In genomic region chr10:14837756-14838581, GRCh38 we compare ENCODE assay signal across 8 cellular contexts. TPM values are rescaled to one million over a fixed set of nuclear protein-coding genes. Genes with fewer than 3 reads are reported as not detected.
DNase-seq lines count a peak whose midpoint lies in the region; ATAC-seq and TF ChIP-seq lines count a peak whose summit lies in the region.

Gene CDNF (minus strand): TSS chr10:14838037. CDS start chr10:14837946, 91 bp downstream.
A gene with protein sequence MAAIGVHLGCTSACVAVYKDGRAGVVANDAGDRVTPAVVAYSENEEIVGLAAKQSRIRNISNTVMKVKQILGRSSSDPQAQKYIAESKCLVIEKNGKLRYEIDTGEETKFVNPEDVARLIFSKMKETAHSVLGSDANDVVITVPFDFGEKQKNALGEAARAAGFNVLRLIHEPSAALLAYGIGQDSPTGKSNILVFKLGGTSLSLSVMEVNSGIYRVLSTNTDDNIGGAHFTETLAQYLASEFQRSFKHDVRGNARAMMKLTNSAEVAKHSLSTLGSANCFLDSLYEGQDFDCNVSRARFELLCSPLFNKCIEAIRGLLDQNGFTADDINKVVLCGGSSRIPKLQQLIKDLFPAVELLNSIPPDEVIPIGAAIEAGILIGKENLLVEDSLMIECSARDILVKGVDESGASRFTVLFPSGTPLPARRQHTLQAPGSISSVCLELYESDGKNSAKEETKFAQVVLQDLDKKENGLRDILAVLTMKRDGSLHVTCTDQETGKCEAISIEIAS (plus strand): TSS chr10:14838306. CDS start chr10:14838403, 97 bp downstream.
Gene MSANTD7 (plus strand): TSS chr10:14838306. CDS start chr10:14842285, 3,979 bp downstream.

- intact Hi-C loops in mammary epithelial cell (cut with micrococcal nuclease), result loop anchor here (1.0 to 2.0 kb wide), 3 partner anchors 40 to 301 kb away; partner anchors contain the start of gene SUV39H2

- H3K4me3 ChIP-seq in WERI-Rb-1 (ENCODE audit: low read depth, low read length) (peak within 1 kb of the TSS; percentile 96), mammary epithelial cell (replicated peaks in 1 of 3; ENCODE audit: insufficient read depth in 1 of 3, low read depth in 2 of 3, low read length in 3 of 3) (peak within 1 kb of the TSS; percentile 72 to 90 (median 81)), iPS-18c (ENCODE audit: insufficient read depth, low read depth, low read length) (peak within 1 kb of the TSS; percentile 83), skeletal muscle tissue (ENCODE audit: low read length in 3 of 3) (peak within 1 kb of the TSS; percentile 85 to 98 (median 92))

- dilution Hi-C loops in mammary epithelial cell (cut with HindIII; ENCODE audit: low sequenced_read_pairs), result no loop called here

- in situ Hi-C loops in ACHN (cut with HindIII; ENCODE audit: low pct_ligation_motif_present, low pct_unique_long_range_greater_than_20kb, low sequenced_read_pairs) (no loop called here), mammary epithelial cell (cut with MboI; ENCODE audit: low sequenced_read_pairs in 2 of 2) (no loop called here)

- BruUV-seq in mammary epithelial cell (replicated peaks; lab: Mats Ljungman, UMichigan), result no TSS peak

- peak within 1 kb of the TSS; percentile 96 for H2AFZ ChIP-seq in mammary epithelial cell (ENCODE audit: low read depth, low read length)

- H3K27ac ChIP-seq in WERI-Rb-1 (peak within 1 kb of the TSS; percentile 94), mammary epithelial cell (ENCODE audit: insufficient read depth, low read depth, low read length) (peak within 1 kb of the TSS; percentile 90), skeletal muscle tissue (ENCODE audit: low read depth, low read length) (peak within 1 kb of the TSS; percentile 99)

- H3K4me2 ChIP-seq in mammary epithelial cell (ENCODE audit: insufficient read depth, low read depth, low read length), result peak within 1 kb of the TSS; percentile 97

- WGBS in mammary epithelial cell (ENCODE audit: low coverage, missing lambda C conversion rate), result 2% methylated on average over 19 of the region's 72 CpGs

- peaks cover 48% of the 10 kb centered on the region for H3K79me2 ChIP-seq in mammary epithelial cell (ENCODE audit: insufficient read depth, low read length)

- H3K27me3 ChIP-seq in WERI-Rb-1 (ENCODE audit: insufficient read depth, low read depth, severe bottlenecking) (no peaks in the 10 kb centered on the region), mammary epithelial cell (ENCODE audit: insufficient read depth, low read length) (no peaks in the 10 kb centered on the region), skeletal muscle tissue (ENCODE audit: control insufficient read depth in 3 of 3, insufficient read depth in 3 of 3, low read length in 3 of 3) (no peaks in the 10 kb centered on the region)

- peak; percentile 99 for DNase-seq in ACHN
- peak; percentile 99 for DNase-seq in NCI-H2227 (lab: John Stamatoyannopoulos, UW; ENCODE audit: unreplicated experiment)
- DNase-seq in WERI-Rb-1, result peak; percentile 95
- DNase-seq in mammary epithelial cell, result peak; percentile 99

- CTCF ChIA-PET in mammary epithelial cell (lab: Charles Lee; ENCODE audit: low non-redundant PET), result interaction anchor here (0.5 to 0.7 kb wide), 3 partner anchors 132 to 1979 kb away, joined by 3 to 4 read pairs (median 4); partner anchors contain the start of gene RSU1

- no peaks in the 10 kb centered on the region for H3K9me3 ChIP-seq in WERI-Rb-1 (ENCODE audit: severe bottlenecking)
- no peaks in the 10 kb centered on the region for H3K9me3 ChIP-seq in mammary epithelial cell (replicated peaks; ENCODE audit: insufficient read depth, low read length)
- H3K9me3 ChIP-seq in iPS-18c (ENCODE audit: control insufficient read depth, insufficient read depth, low read length), result no peaks in the 10 kb centered on the region
- no peaks in the 10 kb centered on the region for H3K9me3 ChIP-seq in skeletal muscle tissue (ENCODE audit: control insufficient read depth in 3 of 3, low read length in 3 of 3)

- peak; percentile 89 for ATAC-seq in GM18873 (IDR thresholded peaks at IDR 0.05; ENCODE audit: low FRiP score, unreplicated experiment)
- ATAC-seq in HG03139 (IDR thresholded peaks at IDR 0.05; ENCODE audit: unreplicated experiment), result peak; percentile 89

- TF ChIP-seq CTCF in WERI-Rb-1 (IDR thresholded peaks at IDR 0.05; ENCODE audit: low read depth, low read length), result no peak
- TF ChIP-seq CTCF in mammary epithelial cell (conservative IDR thresholded peaks at IDR 0.05 in 1 of 2, IDR thresholded peaks at IDR 0.05 in 1 of 2; ENCODE audit: extremely low read depth in 1 of 2, insufficient read depth in 1 of 2, low read depth in 1 of 2, low read length in 2 of 2), result no peak

- H3K9ac ChIP-seq in mammary epithelial cell (ENCODE audit: insufficient read depth, low read length) (peak within 1 kb of the TSS; percentile 93), skeletal muscle tissue (ENCODE audit: low read depth in 1 of 3, low read length in 3 of 3) (peak within 1 kb of the TSS; percentile 95 to 98 (median 97))

- peaks cover 8% of the 10 kb centered on the region for H3K4me1 ChIP-seq in mammary epithelial cell (ENCODE audit: insufficient read depth, low read length)
- H3K4me1 ChIP-seq in skeletal muscle tissue (ENCODE audit: control insufficient read depth in 3 of 3, insufficient read depth in 3 of 3, low read length in 3 of 3), result peaks cover 8 to 23% (median 20%) of the 10 kb centered on the region in 3 donors

- no peaks in the 10 kb centered on the region for H4K20me1 ChIP-seq in mammary epithelial cell (ENCODE audit: insufficient read depth, low read length)

- peaks cover 26% of the 10 kb centered on the region for H3K36me3 ChIP-seq in WERI-Rb-1
- peaks cover 19% of the 10 kb centered on the region for H3K36me3 ChIP-seq in mammary epithelial cell (ENCODE audit: insufficient read depth, low read length)
- H3K36me3 ChIP-seq in skeletal muscle tissue (ENCODE audit: control insufficient read depth in 3 of 3, insufficient read depth in 3 of 3, low read length in 3 of 3), result peaks cover 18 to 41% (median 32%) of the 10 kb centered on the region in 3 donors

RNA-seq across cellular contexts. Expression of gene CDNF, which starts in this region (rescaled TPM):
- total RNA-seq in mammary epithelial cell, result 1 to 10 TPM in 1 of 2 donors, under 1 TPM in 1; 0.83 to 1.5 TPM
- polyA plus RNA-seq in mammary epithelial cell, result 1.5 TPM
- not detected for polyA minus RNA-seq in mammary epithelial cell
- 1.0 TPM for total RNA-seq in skeletal muscle tissue

RNA-seq across cellular contexts. Expression of the second gene that starts in this region (rescaled TPM):
- 10 to 100 TPM; 11.5 to 20.2 TPM for total RNA-seq in mammary epithelial cell
- polyA plus RNA-seq in mammary epithelial cell, result 17.2 TPM
- 7.8 TPM for polyA minus RNA-seq in mammary epithelial cell
- total RNA-seq in skeletal muscle tissue, result 11.0 TPM

RNA-seq across cellular contexts. Expression of gene MSANTD7, which starts in this region (rescaled TPM):
- total RNA-seq in mammary epithelial cell (10 to 100 TPM; 15.1 to 20.5 TPM), skeletal muscle tissue (12.0 TPM)
- polyA plus RNA-seq in mammary epithelial cell, result 5.7 TPM
- 10.1 TPM for polyA minus RNA-seq in mammary epithelial cell

Comparison
In these comparisons a context has a peak if more than half of its experiments do, and no peak if none do; other contexts are left out.
1. Peak in every context shown above with its lines: DNase-seq, ATAC-seq, H3K4me3 ChIP-seq and H3K27ac ChIP-seq.